18 cellular contexts compared by ENCODE assay signal in genomic region chrX:49102221-49102620, GRCh38. TPM values are rescaled to one million over a fixed set of nuclear protein-coding genes. Genes with fewer than 3 reads are reported as not detected.
DNase-seq lines count a peak whose midpoint lies in the region; ATAC-seq, FAIRE-seq and TF ChIP-seq lines count a peak whose summit lies in the region.
"Had no signal": no experiment of that assay in that cellular context is flagged by ENCODE, and none has a peak within 500 bp of the region (broad histone marks: within the 10 kb centered on the region; RNA-seq: fewer than 3 reads in every experiment).

No MANE protein-coding gene starts in this region.

- TF ChIP-seq CTCF in astrocyte (IDR thresholded peaks at IDR 0.05; ENCODE audit: insufficient read depth, low read depth, low read length), result no peak
- no peak for TF ChIP-seq CTCF in nephron progenitor cell (IDR thresholded peaks at IDR 0.05)

- no peaks in the 10 kb centered on the region for H3K4me1 ChIP-seq in astrocyte (ENCODE audit: insufficient read depth, low read length)

- no peaks in the 10 kb centered on the region for H3K27me3 Mint-ChIP-seq in T-helper 2 cell treated with Interferon-gamma antibody and Interleukin-4, amounts not matched to agents 5 μg/mL and 100 μg/mL, for 36 hours (ENCODE audit: low read depth)
- H3K27me3 Mint-ChIP-seq in IgD-negative memory B cell, result no peaks in the 10 kb centered on the region
- no peaks in the 10 kb centered on the region for H3K27me3 Mint-ChIP-seq in astrocyte (ENCODE audit: low read depth, unreplicated experiment)
- no peaks in the 10 kb centered on the region for H3K27me3 Mint-ChIP-seq in nephron progenitor cell (ENCODE audit: low read depth, poor library complexity)

- peak overlapping the region; percentile 69 for H3K27ac Mint-ChIP-seq in T-helper 2 cell treated with Interferon-gamma antibody and Interleukin-4, amounts not matched to agents 5 μg/mL and 100 μg/mL, for 36 hours
- H3K27ac Mint-ChIP-seq in IgD-negative memory B cell (peak overlapping the region in 2 of 3 donors; percentile 48 to 89), astrocyte (ENCODE audit: unreplicated experiment) (no peak overlapping the region), nephron progenitor cell (peak overlapping the region; percentile 82)

- no peak overlapping the region for H3K4me2 ChIP-seq in astrocyte (ENCODE audit: low read length)

- H3K4me1 Mint-ChIP-seq in T-helper 2 cell treated with Interferon-gamma antibody and Interleukin-4, amounts not matched to agents 5 μg/mL and 100 μg/mL, for 36 hours (ENCODE audit: low read depth), result peaks cover 4% of the 10 kb centered on the region
- H3K4me1 Mint-ChIP-seq in IgD-negative memory B cell (peaks cover 0 to 10% (median 4%) of the 10 kb centered on the region in 3 donors), astrocyte (ENCODE audit: low read depth, unreplicated experiment) (peaks cover 3% of the 10 kb centered on the region), nephron progenitor cell (peaks cover 19% of the 10 kb centered on the region)

- no peaks in the 10 kb centered on the region for H3K36me3 Mint-ChIP-seq in T-helper 2 cell treated with Interferon-gamma antibody and Interleukin-4, amounts not matched to agents 5 μg/mL and 100 μg/mL, for 36 hours (ENCODE audit: low read depth)
- H3K36me3 Mint-ChIP-seq in IgD-negative memory B cell (no peaks in the 10 kb centered on the region), astrocyte (ENCODE audit: low read depth, unreplicated experiment) (no peaks in the 10 kb centered on the region), nephron progenitor cell (ENCODE audit: low read depth) (no peaks in the 10 kb centered on the region)

- H4K20me1 ChIP-seq in astrocyte (ENCODE audit: insufficient read depth, low read length), result no peaks in the 10 kb centered on the region

- H3K4me3 ChIP-seq in astrocyte (ENCODE audit: insufficient read depth, low read depth, low read length), result no peak overlapping the region

- H3K9me3 Mint-ChIP-seq in T-helper 2 cell treated with Interferon-gamma antibody and Interleukin-4, amounts not matched to agents 5 μg/mL and 100 μg/mL, for 36 hours, result no peaks in the 10 kb centered on the region
- no peaks in the 10 kb centered on the region for H3K9me3 Mint-ChIP-seq in IgD-negative memory B cell
- no peaks in the 10 kb centered on the region for H3K9me3 Mint-ChIP-seq in astrocyte (ENCODE audit: unreplicated experiment)
- H3K9me3 Mint-ChIP-seq in nephron progenitor cell, result peaks cover 39% of the 10 kb centered on the region

- H3K4me3 Mint-ChIP-seq in T-helper 2 cell treated with Interferon-gamma antibody and Interleukin-4, amounts not matched to agents 5 μg/mL and 100 μg/mL, for 36 hours, result peak overlapping the region; percentile 91
- H3K4me3 Mint-ChIP-seq in IgD-negative memory B cell (peak overlapping the region; percentile 12 to 69 (median 40)), astrocyte (ENCODE audit: unreplicated experiment) (peak overlapping the region; percentile 45), nephron progenitor cell (peak overlapping the region; percentile 85)

- ATAC-seq in HG02870 (IDR thresholded peaks at IDR 0.05; ENCODE audit: unreplicated experiment) (no peak), HG03280 (IDR thresholded peaks at IDR 0.05; ENCODE audit: unreplicated experiment) (no peak)

- H3K27me3 ChIP-seq in astrocyte (ENCODE audit: insufficient read depth, low read length), result no peaks in the 10 kb centered on the region

- no peaks in the 10 kb centered on the region for H3K36me3 ChIP-seq in astrocyte (ENCODE audit: insufficient read depth, low read length)

- H2AFZ ChIP-seq in astrocyte (ENCODE audit: low read depth, low read length), result no peak overlapping the region

- H3K9me3 ChIP-seq in astrocyte (ENCODE audit: insufficient read depth, low read depth, low read length), result no peaks in the 10 kb centered on the region

- H3K27ac ChIP-seq in astrocyte (ENCODE audit: low read depth, low read length), result no peak overlapping the region

- no peak for DNase-seq in T-helper 2 cell treated with Interferon-gamma antibody and Interleukin-4, amounts not matched to agents 5 μg/mL and 100 μg/mL, for 36 hours (ENCODE audit: low spot score)
- no peak for DNase-seq in T-helper 2 cell
- no peak for DNase-seq in astrocyte (ENCODE audit: low read depth)
- DNase-seq in nephron progenitor cell, result no peak
- DNase-seq in AG08395 (ENCODE audit: low spot score), result no peak
- DNase-seq: aorta, GOT3, NCI-H2029 treated with DMSO at 0.1 percent for 48 hours, NCI-H774, occipital lobe, Right ventricle myocardium superior, small intestine, T1000 had no signal

- no peak overlapping the region for H3K9ac ChIP-seq in astrocyte (ENCODE audit: low read length)

- no peaks in the 10 kb centered on the region for H3K79me2 ChIP-seq in astrocyte (ENCODE audit: insufficient read depth, low read length)

- no peak for FAIRE-seq in astrocyte (lab: Jason Lieb, UNC)
- FAIRE-seq: A204.1, D721Med, small intestine had no signal

RNA-seq across cellular contexts. Expression of gene GPKOW, which starts 21.3 kb away (rescaled TPM):
- 27.3 TPM for polyA plus RNA-seq in IgD-negative memory B cell
- 15.6 and 16.9 TPM in 2 replicates for total RNA-seq in astrocyte

RNA-seq across cellular contexts. Expression of gene WDR45, which starts 22.5 kb away (rescaled TPM):
- 58.3 TPM for polyA plus RNA-seq in IgD-negative memory B cell
- 54.9 TPM in 2 replicates for total RNA-seq in astrocyte

RNA-seq across cellular contexts. Expression of gene PRAF2, which starts 28.4 kb away (rescaled TPM):
- 37.6 TPM for polyA plus RNA-seq in IgD-negative memory B cell
- 44.4 and 52.8 TPM in 2 replicates for total RNA-seq in astrocyte

RNA-seq across cellular contexts. Expression of gene CCDC120, which starts 43.4 kb away (rescaled TPM):
- 1.2 TPM for polyA plus RNA-seq in IgD-negative memory B cell
- total RNA-seq in astrocyte, result 6.3 and 8.2 TPM in 2 replicates

RNA-seq across cellular contexts. Expression of gene TFE3, which starts 59.1 kb away (rescaled TPM):
- polyA plus RNA-seq in IgD-negative memory B cell, result 6.7 TPM
- 46.5 and 53.4 TPM in 2 replicates for total RNA-seq in astrocyte

Comparison
In these comparisons a context has a peak if more than half of its experiments do, and no peak if none do; other contexts are left out.
1. H3K4me3 Mint-ChIP-seq: peak in every context shown above with its lines; median percentile 91 in T-helper 2 cell treated with Interferon-gamma antibody and Interleukin-4, amounts not matched to agents 5 μg/mL and 100 μg/mL, for 36 hours; 85 in nephron progenitor cell; 45 in astrocyte; 40 in IgD-negative memory B cell.